Comparison of ENCODE assay signal across 8 cellular contexts in the genomic region with DNA sequence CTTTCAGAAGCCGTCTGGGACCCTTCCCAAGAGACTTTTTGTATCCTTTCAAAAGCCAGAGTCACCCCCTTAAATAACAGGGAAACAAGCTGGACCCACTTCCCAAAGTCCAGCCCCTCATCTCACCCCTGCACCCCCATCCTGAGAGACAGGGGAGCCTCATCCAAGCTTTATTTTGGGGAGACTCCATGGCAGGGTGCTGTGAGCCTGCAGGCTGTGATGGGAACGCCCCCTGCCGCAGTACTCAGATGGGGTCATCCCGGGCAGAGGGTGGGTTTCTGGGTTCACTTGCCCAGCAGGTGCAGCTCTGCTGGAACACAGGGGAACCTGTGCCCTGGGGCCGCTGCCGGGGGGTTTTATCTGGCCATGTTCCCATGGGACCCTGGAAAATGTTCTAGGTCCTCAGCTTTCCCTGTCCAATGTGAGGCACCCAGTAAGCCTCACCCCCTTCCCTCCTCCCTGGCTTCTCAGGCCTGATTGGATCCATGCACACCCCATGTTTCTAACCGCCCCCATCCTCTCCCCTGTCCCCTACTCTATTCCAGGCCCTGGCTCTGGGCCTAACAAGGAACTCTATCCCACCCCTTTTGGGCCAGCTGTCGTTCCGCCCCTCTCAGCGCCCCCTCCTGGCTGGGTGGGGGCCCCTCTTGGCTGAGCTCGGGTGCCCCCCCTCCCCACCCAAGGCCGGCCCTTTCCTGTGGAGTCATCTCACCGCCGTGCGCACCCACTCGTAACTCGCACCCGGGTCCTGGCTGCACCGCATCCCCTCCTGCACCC. TPM values are rescaled to one million over a fixed set of nuclear protein-coding genes. Genes with fewer than 3 reads are reported as not detected.
DNase-seq lines count a peak whose midpoint lies in the region; ATAC-seq and TF ChIP-seq lines count a peak whose summit lies in the region.
"Had no signal": no experiment of that assay in that cellular context is flagged by ENCODE, and none has a peak within 500 bp of the region (broad histone marks: within the 10 kb centered on the region; RNA-seq: fewer than 3 reads in every experiment).

No MANE protein-coding gene starts in this region.

- ATAC-seq in mucosa of descending colon, result no peak
- ATAC-seq in activated CD8-positive, alpha-beta T cell treated with anti-CD3 and anti-CD28 coated beads for 36 hours, result no peak

- H3K9me3 Mint-ChIP-seq in type B pancreatic cell, result no peaks in the 10 kb centered on the region
- H3K9me3 Mint-ChIP-seq in activated CD8-positive, alpha-beta T cell treated with anti-CD3 and anti-CD28 coated beads for 36 hours, result no peaks in the 10 kb centered on the region

- no peak for TF ChIP-seq CTCF in RWPE1 (conservative IDR thresholded peaks at IDR 0.05; ENCODE audit: low read depth)
- TF ChIP-seq CTCF in fibroblast of mammary gland (conservative IDR thresholded peaks at IDR 0.05; ENCODE audit: control insufficient read depth, insufficient read depth, low read depth, low read length), result no peak
- TF ChIP-seq CTCF in mucosa of descending colon (IDR thresholded peaks at IDR 0.05), result no peak
- TF ChIP-seq CTCF in type B pancreatic cell (conservative IDR thresholded peaks at IDR 0.05), result no peak
- TF ChIP-seq CTCF in activated CD8-positive, alpha-beta T cell treated with anti-CD3 and anti-CD28 coated beads for 36 hours (IDR thresholded peaks at IDR 0.05), result no peak

- no peak overlapping the region for H3K27ac Mint-ChIP-seq in type B pancreatic cell
- H3K27ac Mint-ChIP-seq in activated CD8-positive, alpha-beta T cell treated with anti-CD3 and anti-CD28 coated beads for 36 hours, result no peak overlapping the region

- H3K9me3 ChIP-seq in mucosa of descending colon, result no peaks in the 10 kb centered on the region

- DNase-seq in RWPE1 (ENCODE audit: low spot score) (no peak), fibroblast of mammary gland (ENCODE audit: low read depth) (peak; percentile 54), mucosa of descending colon (peak; percentile 43 to 73 (median 73)), type B pancreatic cell (ENCODE audit: extremely low spot score, unreplicated experiment) (no peak), HPDE6-E6E7 (ENCODE audit: extremely low spot score) (no peak), activated gamma-delta T cell (lab: John Stamatoyannopoulos, UW) (no peak)
- DNase-seq in activated CD8-positive, alpha-beta T cell treated with anti-CD3 and anti-CD28 coated beads for 36 hours, result no peak

- H3K36me3 ChIP-seq in mucosa of descending colon (ENCODE audit: low read depth), result no peaks in the 10 kb centered on the region

- CTCF ChIA-PET in RWPE1 (lab: Yijun Ruan, JAX), result interaction anchor here (0.5 to 0.6 kb wide), 2 partner anchors 347 to 396 kb away, joined by 3 to 7 read pairs; no protein-coding TSS in a partner anchor
- CTCF ChIA-PET in activated CD8-positive, alpha-beta T cell treated with anti-CD3 and anti-CD28 coated beads for 36 hours (lab: Charles Lee), result interaction anchor here (1.2 to 1.7 kb wide), 2 partner anchors 17 to 35 kb away, joined by 4 to 7 read pairs; no protein-coding TSS in a partner anchor

- peaks cover 13% of the 10 kb centered on the region for H3K4me1 Mint-ChIP-seq in type B pancreatic cell (ENCODE audit: unreplicated experiment)
- H3K4me1 Mint-ChIP-seq in activated CD8-positive, alpha-beta T cell treated with anti-CD3 and anti-CD28 coated beads for 36 hours (ENCODE audit: low read depth), result peaks cover 3% of the 10 kb centered on the region

- H3K4me3 ChIP-seq in fibroblast of mammary gland (ENCODE audit: control insufficient read depth, low read depth, low read length) (peak overlapping the region; percentile 61), mucosa of descending colon (no peak overlapping the region)

- POLR2A ChIA-PET in RWPE1 (lab: Yijun Ruan, JAX; ENCODE audit: low non-redundant PET), result no interaction called here
- POLR2A ChIA-PET in activated CD8-positive, alpha-beta T cell treated with anti-CD3 and anti-CD28 coated beads for 36 hours (lab: Charles Lee), result interaction anchor here (0.6 kb wide), 1 partner anchor 48 kb away, joined by 3 read pairs; no protein-coding TSS in a partner anchor

- H3K36me3 Mint-ChIP-seq in type B pancreatic cell, result peaks cover under 1% of the 10 kb centered on the region
- H3K36me3 Mint-ChIP-seq in activated CD8-positive, alpha-beta T cell treated with anti-CD3 and anti-CD28 coated beads for 36 hours (ENCODE audit: low read depth), result no peaks in the 10 kb centered on the region

- intact Hi-C loops in mucosa of descending colon (cut with DNase I, micrococcal nuclease), result no loop called here
- intact Hi-C loops in activated CD8-positive, alpha-beta T cell treated with anti-CD3 and anti-CD28 coated beads for 36 hours (cut with micrococcal nuclease), result no loop called here

- H3K27ac ChIP-seq in RWPE1, result peak overlapping the region; percentile 94

- H3K4me1 ChIP-seq in mucosa of descending colon (ENCODE audit: low read depth), result peaks cover 47% of the 10 kb centered on the region

- peak overlapping the region; percentile 88 for H3K4me3 Mint-ChIP-seq in type B pancreatic cell
- no peak overlapping the region for H3K4me3 Mint-ChIP-seq in activated CD8-positive, alpha-beta T cell treated with anti-CD3 and anti-CD28 coated beads for 36 hours

- H3K27me3 Mint-ChIP-seq in type B pancreatic cell, result peaks cover 10% of the 10 kb centered on the region
- peaks cover 26% of the 10 kb centered on the region for H3K27me3 Mint-ChIP-seq in activated CD8-positive, alpha-beta T cell treated with anti-CD3 and anti-CD28 coated beads for 36 hours

RNA-seq across cellular contexts. Expression of gene HIF3A, which starts 1.0 kb away (rescaled TPM):
- total RNA-seq in mucosa of descending colon, result 10 to 100 TPM in 2 of 3 donors, 1 to 10 TPM in 1; 4.9 to 96.1 (median 19.0) TPM
- total RNA-seq in type B pancreatic cell (ENCODE audit: low replicate concordance), result 46.1 and 62.4 TPM in 2 replicates
- total RNA-seq in activated CD8-positive, alpha-beta T cell treated with anti-CD3 and anti-CD28 coated beads for 36 hours, result not detected
- total RNA-seq: LHCN-M2 had no signal

RNA-seq across cellular contexts. Expression of gene PPP5C, which starts 49.0 kb away (rescaled TPM):
- total RNA-seq in mucosa of descending colon, result 10 to 100 TPM; 55.3 to 71.6 (median 59.4) TPM
- total RNA-seq in type B pancreatic cell (ENCODE audit: low replicate concordance), result 68.3 and 99.5 TPM in 2 replicates
- 100 to 1,000 TPM; 108 to 111 TPM for total RNA-seq in activated CD8-positive, alpha-beta T cell treated with anti-CD3 and anti-CD28 coated beads for 36 hours

Comparison
In these comparisons a context has a peak if more than half of its experiments do, and no peak if none do; other contexts are left out.
1. DNase-seq: peak in fibroblast of mammary gland (single experiment) and mucosa of descending colon (3 of 3); none in RWPE1 (single experiment), type B pancreatic cell (single experiment), HPDE6-E6E7 (single experiment), activated CD8-positive, alpha-beta T cell treated with anti-CD3 and anti-CD28 coated beads for 36 hours (single experiment) and activated gamma-delta T cell (single experiment).
2. RNA of gene HIF3A, which starts 1.0 kb away (total RNA-seq): 46.1 to 62.4 TPM in type B pancreatic cell and 4.9 to 96.1 TPM in mucosa of descending colon; not detected in activated CD8-positive, alpha-beta T cell treated with anti-CD3 and anti-CD28 coated beads for 36 hours; every median in the first group is over 4 times any median in the second.